Comparison of ENCODE assay signal across 12 cellular contexts in the genomic region with DNA sequence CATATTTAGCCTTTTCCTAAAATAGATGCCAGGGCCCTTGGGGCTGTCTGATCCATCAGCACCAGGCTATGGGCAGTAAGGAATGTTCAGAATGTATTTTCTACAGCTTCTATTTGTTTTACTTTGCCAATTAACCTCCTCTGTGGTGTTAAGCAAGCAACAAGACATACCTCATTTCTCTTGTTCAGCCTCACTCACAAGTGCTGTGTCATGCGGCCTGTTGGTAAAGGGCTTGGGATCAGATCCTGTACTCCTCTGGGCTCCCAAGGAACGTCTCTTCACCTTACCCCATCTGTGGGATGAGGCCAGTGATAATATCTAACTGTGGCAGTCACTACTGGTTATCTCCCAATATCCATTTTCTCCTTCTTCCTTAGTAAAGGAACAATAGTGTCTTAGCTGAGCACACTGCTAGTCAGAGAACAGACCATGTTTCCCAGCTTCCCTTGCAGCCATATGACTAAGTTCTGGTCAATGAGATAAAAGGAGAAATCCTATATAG. TPM values are rescaled to one million over a fixed set of nuclear protein-coding genes. Genes with fewer than 3 reads are reported as not detected.
DNase-seq lines count a peak whose midpoint lies in the region; ATAC-seq and TF ChIP-seq lines count a peak whose summit lies in the region.
"Had no signal": no experiment of that assay in that cellular context is flagged by ENCODE, and none has a peak within 500 bp of the region (broad histone marks: within the 10 kb centered on the region; RNA-seq: fewer than 3 reads in every experiment).

No MANE protein-coding gene starts in this region.

- no peaks in the 10 kb centered on the region for H4K20me1 ChIP-seq in HCT116 (ENCODE audit: insufficient read depth)

- no peak for ATAC-seq in HCT116
- peak; percentile 43 for ATAC-seq in body of pancreas
- no peak for ATAC-seq in GM19023 (IDR thresholded peaks at IDR 0.05; ENCODE audit: unreplicated experiment)
- ATAC-seq: gastrocnemius medialis had no signal

- DNase-seq in HCT116 (ENCODE audit: low read depth, low spot score), result no peak
- DNase-seq in body of pancreas, result peak in 2 of 4 donors; percentile 30 to 40
- no peak for DNase-seq in right atrium auricular region (ENCODE audit: low spot score)
- DNase-seq in NCI-H2107 treated with DMSO at 0.1 percent for 48 hours (lab: John Stamatoyannopoulos, UW; ENCODE audit: unreplicated experiment), result no peak
- no peak for DNase-seq in NCI-H1694 treated with DMSO at 0.1 percent for 48 hours (lab: John Stamatoyannopoulos, UW)
- DNase-seq in epidermal melanocyte (ENCODE audit: insufficient read length, low spot score), result no peak
- DNase-seq: activated naive CD4-positive, alpha-beta T cell treated with Interleukin-2 at 50 U/mL for 16 hours; gastrocnemius medialis; GF-D8; Kasumi-1 had no signal

- RAD21 ChIA-PET in HCT116 (lab: Charles Lee; ENCODE audit: low non-redundant PET in 1 of 2, low total read pairs in 2 of 2, uncharacterized antibody in 2 of 2, unreplicated experiment in 2 of 2), result no interaction called here

- TF ChIP-seq CTCF in HCT116 (IDR thresholded peaks at IDR 0.05 in 2 of 3, conservative IDR thresholded peaks at IDR 0.05 in 1 of 3; ENCODE audit: borderline replicate concordance in 1 of 3, insufficient read depth in 1 of 3, low read depth in 2 of 3, low read length in 2 of 3) (no peak), body of pancreas (IDR thresholded peaks at IDR 0.05) (no peak), right atrium auricular region (IDR thresholded peaks at IDR 0.05) (no peak)

- H3K9ac ChIP-seq in HCT116 (ENCODE audit: low read length) (no peak overlapping the region), stomach smooth muscle (ENCODE audit: low read length in 2 of 2) (peak overlapping the region; percentile 49 to 55)

- intact Hi-C loops in HCT116 (cut with micrococcal nuclease) (no loop called here), body of pancreas (cut with DNase I) (no loop called here)

- H3K27ac ChIP-seq in HCT116 (ENCODE audit: low read depth, low read length) (peak overlapping the region; percentile 36; the same call in 1 of the 2 replicates), body of pancreas (peak overlapping the region; percentile 57 to 64 (median 62)), right atrium auricular region (peak overlapping the region; percentile 66 to 79), stomach smooth muscle (ENCODE audit: low read length) (peak overlapping the region; percentile 90)
- H3K27ac ChIP-seq: gastrocnemius medialis had no signal

- TF ChIP-seq RAD21 in HCT116 (IDR thresholded peaks at IDR 0.05; ENCODE audit: low read depth), result no peak

- H3K27me3 ChIP-seq in HCT116 (ENCODE audit: insufficient read depth, low read length) (no peaks in the 10 kb centered on the region), body of pancreas (no peaks in the 10 kb centered on the region), right atrium auricular region (no peaks in the 10 kb centered on the region), stomach smooth muscle (ENCODE audit: control insufficient read depth in 1 of 2, insufficient read depth in 2 of 2, low read length in 2 of 2) (no peaks in the 10 kb centered on the region)
- H3K27me3 ChIP-seq: gastrocnemius medialis had no signal

- POLR2A ChIA-PET in HCT116 (lab: Charles Lee), result no interaction called here

- H3K4me2 ChIP-seq in HCT116 (ENCODE audit: low read length), result peak overlapping the region; percentile 17; the same call in 1 of the 2 replicates

- CTCF ChIA-PET in HCT116 (lab: Charles Lee), result no interaction called here

- no TSS peak for BruUV-seq in HCT116 (replicated peaks; lab: Mats Ljungman, UMichigan)

- H2AFZ ChIP-seq in HCT116 (ENCODE audit: low read depth, low read length, poor library complexity, severe bottlenecking), result peak overlapping the region; percentile 72

- H3K9me3 ChIP-seq in HCT116 (ENCODE audit: control insufficient read depth in 1 of 2, insufficient read depth in 1 of 2, low read depth in 1 of 2, low read length in 2 of 2) (no peaks in the 10 kb centered on the region), body of pancreas (no peaks in the 10 kb centered on the region), right atrium auricular region (no peaks in the 10 kb centered on the region), stomach smooth muscle (ENCODE audit: control insufficient read depth in 2 of 2, low read length in 2 of 2) (no peaks in the 10 kb centered on the region)
- H3K9me3 ChIP-seq: gastrocnemius medialis had no signal

- no peak overlapping the region for H3K4me3 ChIP-seq in HCT116 (replicated peaks in 1 of 2; ENCODE audit: low read depth in 1 of 2, low read length in 2 of 2)
- no peak overlapping the region for H3K4me3 ChIP-seq in body of pancreas
- H3K4me3 ChIP-seq in right atrium auricular region, result no peak overlapping the region
- no peak overlapping the region for H3K4me3 ChIP-seq in stomach smooth muscle (ENCODE audit: low read length in 2 of 2)
- H3K4me3 ChIP-seq: gastrocnemius medialis had no signal

- no peak for TF ChIP-seq POLR2A in HCT116 (IDR thresholded peaks at IDR 0.05; ENCODE audit: borderline replicate concordance, extremely low read depth, insufficient read depth, insufficient read length)
- peak in 1 of 3 donors; percentile 16 for TF ChIP-seq POLR2A in body of pancreas (IDR thresholded peaks at IDR 0.05)

- no peaks in the 10 kb centered on the region for H3K9me2 ChIP-seq in HCT116 (ENCODE audit: insufficient read depth)

- H3K36me3 ChIP-seq in HCT116 (ENCODE audit: control insufficient read depth in 1 of 2, insufficient read depth in 2 of 2, low read length in 2 of 2), result no peaks in the 10 kb centered on the region
- no peaks in the 10 kb centered on the region for H3K36me3 ChIP-seq in body of pancreas (replicated peaks in 1 of 2; ENCODE audit: insufficient read depth in 1 of 2, low read depth in 2 of 2)
- no peaks in the 10 kb centered on the region for H3K36me3 ChIP-seq in right atrium auricular region
- no peaks in the 10 kb centered on the region for H3K36me3 ChIP-seq in stomach smooth muscle (ENCODE audit: control insufficient read depth in 2 of 2, insufficient read depth in 2 of 2, low read length in 2 of 2)
- H3K36me3 ChIP-seq: gastrocnemius medialis had no signal

- WGBS in body of pancreas, 2 donors, result 61 to 65% methylated on average over 2 of the region's 2 CpGs

- H3K4me1 ChIP-seq in HCT116 (ENCODE audit: control insufficient read depth in 1 of 2, insufficient read depth in 2 of 2, low read length in 2 of 2), result peaks cover 38 to 77% of the 10 kb centered on the region in 2 experiments
- H3K4me1 ChIP-seq in body of pancreas, result peaks cover 24% of the 10 kb centered on the region
- H3K4me1 ChIP-seq in right atrium auricular region, result peaks cover 0 to 40% of the 10 kb centered on the region in 2 donors
- H3K4me1 ChIP-seq in stomach smooth muscle (ENCODE audit: control insufficient read depth, insufficient read depth, low read length), result peaks cover 53% of the 10 kb centered on the region
- H3K4me1 ChIP-seq: gastrocnemius medialis had no signal

- H3K79me2 ChIP-seq in HCT116 (ENCODE audit: insufficient read depth, low read length), result no peaks in the 10 kb centered on the region

TF ChIP-seq in HCT116, 20 proteins besides CTCF, POLR2A, EP300 and RAD21:
- TF ChIP-seq FOSL1 (IDR thresholded peaks at IDR 0.05; ENCODE audit: low read depth), result no peak
- TF ChIP-seq ZFX (IDR thresholded peaks at IDR 0.05), result 0 out of 2 replicates have a peak, but pooled peaks have one; percentile 25

RNA-seq across cellular contexts. Expression of gene DSTN, which starts 7.0 kb away (rescaled TPM):
- total RNA-seq in HCT116 (2021; ENCODE audit: unreplicated experiment), result 202 TPM
- polyA plus RNA-seq in HCT116 (2012), result 96.2 and 121 TPM in 2 replicates
- total RNA-seq in body of pancreas, result 100 to 1,000 TPM; 103 to 464 TPM
- 100 to 1,000 TPM; 585 to 760 TPM for total RNA-seq in right atrium auricular region

RNA-seq across cellular contexts. Expression of gene BFSP1, which starts 31.7 kb away (rescaled TPM):
- total RNA-seq in HCT116 (2021; ENCODE audit: unreplicated experiment) (8.8 TPM), body of pancreas (under 1 TPM; 0.52 to 0.99 TPM), right atrium auricular region (1 to 10 TPM in 1 of 2 donors, under 1 TPM in 1; 0.51 to 1.3 TPM)
- polyA plus RNA-seq in HCT116 (2012), result 4.2 and 5.4 TPM in 2 replicates

Comparison
In these comparisons a context has a peak if more than half of its experiments do, and no peak if none do; other contexts are left out.
1. H3K27ac ChIP-seq: peak in every context shown above with its lines; median percentile 90 in stomach smooth muscle; 72 in right atrium auricular region; 62 in body of pancreas; 36 in HCT116.